Comparison of ENCODE assay signal across 25 cellular contexts in genomic region chr1:34994878-34995277, GRCh38.
"Had no signal": no experiment of that assay in that cellular context is flagged by ENCODE, and none has a peak within 500 bp of the region (broad histone marks: within the 10 kb centered on the region; RNA-seq: fewer than 3 reads in every experiment).

No MANE protein-coding gene starts in this region.

- H3K27me3 ChIP-seq: body of pancreas, colonic mucosa, gastrocnemius medialis, heart right ventricle had no signal

- H3K36me3 ChIP-seq: colonic mucosa had no signal

- ATAC-seq: activated CD8-positive, alpha-beta T cell treated with anti-CD3 and anti-CD28 coated beads for 36 hours; activated T-cell treated with anti-CD3 and anti-CD28 coated beads, Interleukin-2, amount 50 U/mL, for 4 hours; activated T-helper 17 cell treated with anti-CD3 and anti-CD28 coated beads, Interleukin-2, amount 50 U/mL, for 72 hours; body of pancreas; esophagus mucosa; gastrocnemius medialis; heart right ventricle; WTC11 had no signal

- H3K27ac ChIP-seq: body of pancreas, colonic mucosa, gastrocnemius medialis, heart right ventricle, VCaP had no signal

- H3K4me3 ChIP-seq: body of pancreas, colonic mucosa, gastrocnemius medialis, heart right ventricle had no signal

- H3K9me3 ChIP-seq: body of pancreas, colonic mucosa, gastrocnemius medialis, heart right ventricle had no signal

- H3K4me1 ChIP-seq: body of pancreas, colonic mucosa, gastrocnemius medialis, heart right ventricle had no signal

- DNase-seq: activated CD4-positive, alpha-beta T cell treated with anti-CD3 and anti-CD28 coated beads for 1 hour; activated CD4-positive, alpha-beta T cell treated with anti-CD3 and anti-CD28 coated beads for 4 hours; activated CD4-positive, alpha-beta T cell treated with anti-CD3 and anti-CD28 coated beads, Interleukin-2, amount 10 ng/mL, durations not matched to agents 7 days and 5 days; activated CD4-positive, alpha-beta T cell treated with anti-CD3 and anti-CD28 coated beads, Interleukin-2, amount 50 U/mL, for 4 hours; activated CD8-positive, alpha-beta memory T cell treated with anti-CD3 and anti-CD28 coated beads for 24 hours; activated CD8-positive, alpha-beta T cell treated with anti-CD3 and anti-CD28 coated beads for 36 hours; activated effector memory CD4-positive, alpha-beta T cell treated with Interleukin-2 at 50 U/mL for 16 hours; activated gamma-delta T cell treated with Interleukin-2 at 50 U/mL for 16 hours; activated naive CD4-positive, alpha-beta T cell treated with anti-CD3 and anti-CD28 coated beads, Interleukin-2, amount 50 U/mL, for 16 hours; activated naive CD4-positive, alpha-beta T cell treated with Interleukin-2 at 50 U/mL for 16 hours; activated T-cell treated with anti-CD3 and anti-CD28 coated beads, Interleukin-2, amount 50 U/mL, for 4 hours; amygdala; aorta; body of pancreas; caudate nucleus; colonic mucosa; effector CD8-positive, alpha-beta T cell; foreskin fibroblast; gastrocnemius medialis; heart right ventricle; T-helper 2 cell had no signal
